8 cellular contexts compared by ENCODE assay signal in the genomic region with DNA sequence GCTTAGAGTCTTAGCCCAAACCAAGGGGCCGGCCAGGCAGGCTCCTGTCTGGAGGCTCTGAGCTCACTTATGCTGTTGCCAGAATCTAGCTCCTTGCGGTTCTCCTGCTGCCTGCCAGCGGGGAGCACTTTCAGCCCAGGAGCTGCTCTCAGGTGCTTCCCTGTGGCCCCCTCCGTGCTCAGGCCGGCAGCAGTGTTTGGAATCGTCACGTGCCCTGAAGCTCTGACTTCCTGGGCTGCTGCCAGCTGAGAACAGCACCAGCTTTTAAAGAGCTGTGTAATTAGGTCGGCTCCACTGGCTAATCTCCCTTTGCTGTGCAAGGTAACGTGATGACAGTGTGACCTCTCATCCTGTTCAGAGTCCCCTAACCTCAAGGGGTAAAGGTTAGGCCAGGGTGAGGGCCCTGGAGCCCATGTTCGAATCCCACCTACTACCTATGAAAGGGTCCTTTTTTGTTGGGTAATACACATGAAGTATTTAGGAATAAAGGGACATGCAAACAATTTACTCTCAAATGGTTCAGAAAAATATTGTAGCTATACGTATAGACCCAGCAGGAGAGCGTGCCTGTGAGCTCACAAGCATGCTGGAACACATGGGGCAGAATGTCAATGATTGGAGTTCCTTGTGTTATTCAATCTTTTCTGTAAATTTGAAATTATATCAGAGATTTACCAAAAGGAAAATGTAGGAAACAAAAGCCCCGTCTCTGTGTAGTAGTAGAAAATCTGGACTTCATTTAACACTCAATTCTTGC. TPM values are rescaled to one million over a fixed set of nuclear protein-coding genes. Genes with fewer than 3 reads are reported as not detected.
A peak's percentile ranks its signal among the peaks of the same experiment; 100 is the strongest.
DNase-seq lines count a peak whose midpoint lies in the region; ATAC-seq and TF ChIP-seq lines count a peak whose summit lies in the region.
"Had no signal": no experiment of that assay in that cellular context is flagged by ENCODE, and none has a peak within 500 bp of the region (broad histone marks: within the 10 kb centered on the region; RNA-seq: fewer than 3 reads in every experiment).

No MANE protein-coding gene starts in this region.

- no peak for TF ChIP-seq POLR2A in esophagus muscularis mucosa (IDR thresholded peaks at IDR 0.05; ENCODE audit: low read depth)

- WGBS in esophagus muscularis mucosa: 30% methylated on average over 7 of the region's 13 CpGs

- H3K9me3 ChIP-seq in iPS-20b (ENCODE audit: insufficient read depth, low read depth, low read length) (no peaks in the 10 kb centered on the region), esophagus muscularis mucosa (no peaks in the 10 kb centered on the region)

- TF ChIP-seq EP300 in esophagus muscularis mucosa (IDR thresholded peaks at IDR 0.05): no peak

- peak; percentile 33 for DNase-seq in GM04504 (ENCODE audit: low read depth)
- peak; percentile 75 for DNase-seq in NCI-H187 treated with DMSO at 0.1 percent for 48 hours (lab: John Stamatoyannopoulos, UW)
- DNase-seq in activated effector memory CD4-positive, alpha-beta T cell treated with anti-CD3 and anti-CD28 coated beads, Interleukin-2, amount 50 U/mL, for 16 hours: peak; percentile 74
- peak; percentile 61 for DNase-seq in ureter (ENCODE audit: low spot score)
- DNase-seq in esophagus muscularis mucosa (ENCODE audit: extremely low spot score): no peak

- no peaks in the 10 kb centered on the region for H3K36me3 ChIP-seq in iPS-20b (ENCODE audit: insufficient read depth, low read depth, low read length)
- H3K36me3 ChIP-seq in esophagus muscularis mucosa: peaks cover 0 to 44% (median 30%) of the 10 kb centered on the region in 4 donors

- no peak for ATAC-seq in HG02642 (IDR thresholded peaks at IDR 0.05; ENCODE audit: poor library complexity, unreplicated experiment)

- intact Hi-C loops in esophagus muscularis mucosa (cut with DNase I): no loop called here

- H3K4me3 ChIP-seq in iPS-20b (ENCODE audit: low read length) (peak overlapping the region; percentile 14; the same call in 1 of the 2 replicates), esophagus muscularis mucosa (no peak overlapping the region)

- peaks cover 13% of the 10 kb centered on the region for H3K4me1 ChIP-seq in iPS-20b (ENCODE audit: insufficient read depth, low read length)
- H3K4me1 ChIP-seq in esophagus muscularis mucosa: peaks cover 11 to 20% (median 17%) of the 10 kb centered on the region in 4 donors

- H3K9ac ChIP-seq in iPS-20b (ENCODE audit: low read depth, low read length): 0 out of 2 replicates have a peak overlapping the region, but pooled peaks have one; percentile 3
- H3K9ac ChIP-seq: KMS-11 had no signal

- no peak for TF ChIP-seq CTCF in esophagus muscularis mucosa (IDR thresholded peaks at IDR 0.05)

- H3K27me3 ChIP-seq in iPS-20b (ENCODE audit: insufficient read depth, low read length): no peaks in the 10 kb centered on the region
- no peaks in the 10 kb centered on the region for H3K27me3 ChIP-seq in esophagus muscularis mucosa

- no peak overlapping the region for H3K27ac ChIP-seq in iPS-20b (ENCODE audit: low read length)
- peak overlapping the region in 1 of 4 donors; percentile 20 for H3K27ac ChIP-seq in esophagus muscularis mucosa (replicated peaks in 1 of 4)
- H3K27ac ChIP-seq: KMS-11 had no signal

RNA-seq across cellular contexts. Expression of gene ZNF862, which starts 16.6 kb away (rescaled TPM):
- total RNA-seq in ureter: 24.6 TPM
- total RNA-seq in esophagus muscularis mucosa: 10 to 100 TPM in 3 of 4 donors, 1 to 10 TPM in 1; 9.1 to 17.1 (median 13.3) TPM

RNA-seq across cellular contexts. Expression of gene ATP6V0E2, which starts 19.0 kb away (rescaled TPM):
- total RNA-seq in ureter (15.0 TPM), esophagus muscularis mucosa (10 to 100 TPM; 17.9 to 55.1 (median 32.7) TPM)
